ENCODE assay signal across 1 cellular context in genomic region chr1:93172778-93173177, GRCh38.
TF ChIP-seq lines count a peak whose summit lies in the region.

No MANE protein-coding gene starts in this region.

TF ChIP-seq in SK-N-SH treated with all-trans-retinoic acid at 6 μM for 48 hours, 23 proteins besides CTCF, POLR2A, EP300 and RAD21 (continued from another document):
- TF ChIP-seq PATZ1 (CRISPR knock-in tag; IDR thresholded peaks at IDR 0.05; ENCODE audit: borderline replicate concordance) (peak; percentile 72; the same call in 1 of the 2 replicates), SNAI2 (CRISPR knock-in tag; IDR thresholded peaks at IDR 0.05) (no peak), PPARA (CRISPR knock-in tag; IDR thresholded peaks at IDR 0.05; ENCODE audit: borderline replicate concordance) (no peak), RARB (CRISPR knock-in tag; IDR thresholded peaks at IDR 0.05) (no peak), ZNF565 (CRISPR knock-in tag; conservative IDR thresholded peaks at IDR 0.05; ENCODE audit: low read depth) (no peak), ESRRG (CRISPR knock-in tag; IDR thresholded peaks at IDR 0.05) (peak; percentile 42; the same call in 1 of the 2 replicates), TCF4 (CRISPR knock-in tag; IDR thresholded peaks at IDR 0.05; ENCODE audit: borderline replicate concordance) (peak; percentile 57; the same call in 1 of the 2 replicates)
- TF ChIP-seq, protein P1, sequence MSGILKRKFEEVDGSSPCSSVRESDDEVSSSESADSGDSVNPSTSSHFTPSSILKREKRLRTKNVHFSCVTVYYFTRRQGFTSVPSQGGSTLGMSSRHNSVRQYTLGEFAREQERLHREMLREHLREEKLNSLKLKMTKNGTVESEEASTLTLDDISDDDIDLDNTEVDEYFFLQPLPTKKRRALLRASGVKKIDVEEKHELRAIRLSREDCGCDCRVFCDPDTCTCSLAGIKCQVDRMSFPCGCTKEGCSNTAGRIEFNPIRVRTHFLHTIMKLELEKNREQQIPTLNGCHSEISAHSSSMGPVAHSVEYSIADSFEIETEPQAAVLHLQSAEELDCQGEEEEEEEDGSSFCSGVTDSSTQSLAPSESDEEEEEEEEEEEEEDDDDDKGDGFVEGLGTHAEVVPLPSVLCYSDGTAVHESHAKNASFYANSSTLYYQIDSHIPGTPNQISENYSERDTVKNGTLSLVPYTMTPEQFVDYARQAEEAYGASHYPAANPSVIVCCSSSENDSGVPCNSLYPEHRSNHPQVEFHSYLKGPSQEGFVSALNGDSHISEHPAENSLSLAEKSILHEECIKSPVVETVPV (CRISPR knock-in tag; IDR thresholded peaks at IDR 0.05), result no peak
